ENCODE assay signal across 10 cellular contexts in genomic region chr5:163434410-163434866, GRCh38. TPM values are rescaled to one million over a fixed set of nuclear protein-coding genes. Genes with fewer than 3 reads are reported as not detected.
A peak's percentile ranks its signal among the peaks of the same experiment; 100 is the strongest.
DNase-seq lines count a peak whose midpoint lies in the region; ATAC-seq and TF ChIP-seq lines count a peak whose summit lies in the region.
"Had no signal": no experiment of that assay in that cellular context is flagged by ENCODE, and none has a peak within 500 bp of the region (broad histone marks: within the 10 kb centered on the region; RNA-seq: fewer than 3 reads in every experiment).

No MANE protein-coding gene starts in this region.

- H3K36me3 Mint-ChIP-seq in progenitor cell of endocrine pancreas (ENCODE audit: insufficient read depth), result no peaks in the 10 kb centered on the region
- H3K36me3 Mint-ChIP-seq in naive thymus-derived CD8-positive, alpha-beta T cell, result peaks cover 0 to 2% (median 0%) of the 10 kb centered on the region in 3 donors

- H3K4me3 ChIP-seq in HEK293 (ENCODE audit: low read depth, low read length), result no peak overlapping the region
- no peak overlapping the region for H3K4me3 ChIP-seq in fibroblast of mammary gland (ENCODE audit: control insufficient read depth, low read depth, low read length)
- H3K4me3 ChIP-seq in lower leg skin (ENCODE audit: low read depth, poor library complexity, severe bottlenecking), result no peak overlapping the region

- no peak for ATAC-seq in naive thymus-derived CD8-positive, alpha-beta T cell
- ATAC-seq in HG03442 (IDR thresholded peaks at IDR 0.05; ENCODE audit: unreplicated experiment), result no peak

- H3K36me3 ChIP-seq in HEK293 (ENCODE audit: control insufficient read depth in 2 of 2, insufficient read depth in 1 of 2, low read length in 2 of 2), result peaks cover 0 to 7% of the 10 kb centered on the region in 2 experiments; a peak in 1 of 3 replicates

- peak overlapping the region; percentile 28 for H3K4me3 Mint-ChIP-seq in progenitor cell of endocrine pancreas (ENCODE audit: low read depth)
- peak overlapping the region in 2 of 10 donors; percentile 15 to 28 for H3K4me3 Mint-ChIP-seq in naive thymus-derived CD8-positive, alpha-beta T cell

- CTCF ChIA-PET in HEK293 (lab: Yijun Ruan, JAX) (interaction anchor here (0.6 to 0.9 kb wide), 2 partner anchors 26 to 87 kb away, joined by 3 to 6 read pairs; no protein-coding TSS in a partner anchor), RWPE1 (lab: Yijun Ruan, JAX) (interaction anchor here (0.6 kb wide), 1 partner anchor 41 kb away, joined by 3 read pairs; no protein-coding TSS in a partner anchor)

- WGBS in lower leg skin, 2 donors, result 42% methylated on average over 3 of the region's 3 CpGs

- H3K4me1 Mint-ChIP-seq in progenitor cell of endocrine pancreas (ENCODE audit: low read depth), result peaks cover 36% of the 10 kb centered on the region
- peaks cover 17 to 29% (median 27%) of the 10 kb centered on the region in 4 donors for H3K4me1 Mint-ChIP-seq in naive thymus-derived CD8-positive, alpha-beta T cell

- H3K27ac ChIP-seq in HEK293 (ENCODE audit: extremely low read depth, low read depth, low read length) (no peak overlapping the region), RWPE1 (no peak overlapping the region)

- peaks cover 4% of the 10 kb centered on the region; the same call in 1 of the 2 replicates for H3K4me1 ChIP-seq in HEK293 (ENCODE audit: control insufficient read depth, insufficient read depth, low read length)

- peak overlapping the region; percentile 86 for H3K27ac Mint-ChIP-seq in progenitor cell of endocrine pancreas
- peak overlapping the region in 2 of 10 donors; percentile 53 to 57 for H3K27ac Mint-ChIP-seq in naive thymus-derived CD8-positive, alpha-beta T cell

- POLR2A ChIA-PET in HEK293 (lab: Yijun Ruan, JAX) (no interaction called here), RWPE1 (lab: Yijun Ruan, JAX; ENCODE audit: low non-redundant PET) (no interaction called here)
- POLR2A ChIA-PET in naive thymus-derived CD8-positive, alpha-beta T cell (lab: Charles Lee), result no interaction called here

- DNase-seq in RWPE1 (ENCODE audit: low spot score), result peak; percentile 49
- DNase-seq in fibroblast of mammary gland (ENCODE audit: low read depth), result peak; percentile 26
- DNase-seq in progenitor cell of endocrine pancreas (ENCODE audit: low spot score, unreplicated experiment), result no peak
- DNase-seq in naive thymus-derived CD8-positive, alpha-beta T cell, result no peak
- DNase-seq in lower leg skin (ENCODE audit: low spot score in 2 of 2), result no peak
- DNase-seq: DND-41, H7, NCI-H1092 treated with DMSO at 0.1 percent for 48 hours had no signal

- TF ChIP-seq CTCF in HEK293 (tag by site-specific recombination; IDR thresholded peaks at IDR 0.05) (no peak), RWPE1 (conservative IDR thresholded peaks at IDR 0.05; ENCODE audit: low read depth) (no peak), fibroblast of mammary gland (conservative IDR thresholded peaks at IDR 0.05; ENCODE audit: control insufficient read depth, insufficient read depth, low read depth, low read length) (no peak), progenitor cell of endocrine pancreas (IDR thresholded peaks at IDR 0.05; ENCODE audit: unreplicated experiment) (no peak), lower leg skin (IDR thresholded peaks at IDR 0.05) (no peak)

- H3K9me3 ChIP-seq in HEK293 (ENCODE audit: control insufficient read depth, insufficient read depth, low read depth, low read length), result no peaks in the 10 kb centered on the region

- H3K27me3 Mint-ChIP-seq in progenitor cell of endocrine pancreas, result no peaks in the 10 kb centered on the region
- peaks cover 0 to 9% (median 0%) of the 10 kb centered on the region in 5 donors for H3K27me3 Mint-ChIP-seq in naive thymus-derived CD8-positive, alpha-beta T cell

- intact Hi-C loops in lower leg skin (cut with DNase I; ENCODE audit: low total_unique reads), result no loop called here

- TF ChIP-seq POLR2A in lower leg skin (IDR thresholded peaks at IDR 0.05), result no peak

- no peaks in the 10 kb centered on the region for H3K9me3 Mint-ChIP-seq in progenitor cell of endocrine pancreas (ENCODE audit: low read depth)
- no peaks in the 10 kb centered on the region for H3K9me3 Mint-ChIP-seq in naive thymus-derived CD8-positive, alpha-beta T cell

TF ChIP-seq in HEK293, 187 proteins besides CTCF, POLR2A, EP300 and RAD21 (continues in another document):
- no peak for TF ChIP-seq SP2 (tag by site-specific recombination; IDR thresholded peaks at IDR 0.05)
- no peak for TF ChIP-seq ZNF449 (tag by site-specific recombination; IDR thresholded peaks at IDR 0.05)
- no peak for TF ChIP-seq ZNF501 (tag by site-specific recombination; IDR thresholded peaks at IDR 0.05)
- TF ChIP-seq ZNF239 (tag by site-specific recombination; IDR thresholded peaks at IDR 0.05), result no peak
- no peak for TF ChIP-seq ZNF585B (tag by site-specific recombination; IDR thresholded peaks at IDR 0.05)
- TF ChIP-seq ZNF692 (tag by site-specific recombination; IDR thresholded peaks at IDR 0.05), result no peak
- TF ChIP-seq IKZF3 (tag by site-specific recombination; IDR thresholded peaks at IDR 0.05), result 0 out of 2 replicates have a peak, but pooled peaks have one; percentile 39
- peak; percentile 63 for TF ChIP-seq ZNF335 (tag by site-specific recombination; conservative IDR thresholded peaks at IDR 0.05)
- no peak for TF ChIP-seq ZNF214 (tag by site-specific recombination; IDR thresholded peaks at IDR 0.05; ENCODE audit: borderline replicate concordance)
- TF ChIP-seq ZNF600 (tag by site-specific recombination; IDR thresholded peaks at IDR 0.05), result no peak
- TF ChIP-seq ZNF19 (tag by site-specific recombination; IDR thresholded peaks at IDR 0.05; ENCODE audit: low read depth), result no peak
- TF ChIP-seq ZBTB10 (tag by site-specific recombination; IDR thresholded peaks at IDR 0.05), result no peak

RNA-seq across cellular contexts. Expression of gene CCNG1, which starts 3.0 kb away (rescaled TPM):
- 250 and 267 TPM in 2 replicates for total RNA-seq in progenitor cell of endocrine pancreas
- 100 to 1,000 TPM; 139 to 146 TPM for total RNA-seq in naive thymus-derived CD8-positive, alpha-beta T cell
- 100 to 1,000 TPM; 129 to 167 (median 135) TPM for polyA plus RNA-seq in naive thymus-derived CD8-positive, alpha-beta T cell
- total RNA-seq in lower leg skin, result 10 to 100 TPM; 46.4 to 92.3 (median 64.9) TPM

RNA-seq across cellular contexts. Expression of gene NUDCD2, which starts 25.5 kb away (rescaled TPM):
- total RNA-seq in progenitor cell of endocrine pancreas, result 33.0 and 39.1 TPM in 2 replicates
- 10 to 100 TPM; 27.4 to 27.8 TPM for total RNA-seq in naive thymus-derived CD8-positive, alpha-beta T cell
- 10 to 100 TPM; 46.7 to 54.0 (median 53.2) TPM for polyA plus RNA-seq in naive thymus-derived CD8-positive, alpha-beta T cell
- 1 to 10 TPM; 3.1 to 8.5 (median 6.7) TPM for total RNA-seq in lower leg skin

RNA-seq across cellular contexts. Expression of gene HMMR, which starts 26.0 kb away (rescaled TPM):
- total RNA-seq in progenitor cell of endocrine pancreas (13.3 and 15.0 TPM in 2 replicates), lower leg skin (1 to 10 TPM; 2.6 to 4.3 (median 3.0) TPM)
- total RNA-seq in naive thymus-derived CD8-positive, alpha-beta T cell, result under 1 TPM; 0.42 to 0.47 TPM
- under 1 TPM in 1 of 3 donors, not detected in 2; 0.28 TPM for polyA plus RNA-seq in naive thymus-derived CD8-positive, alpha-beta T cell

Comparison
In these comparisons a context has a peak if more than half of its experiments do, and no peak if none do; other contexts are left out.
1. DNase-seq: peak in RWPE1 (single experiment) and fibroblast of mammary gland (single experiment); none in progenitor cell of endocrine pancreas (single experiment), naive thymus-derived CD8-positive, alpha-beta T cell (0 of 10) and lower leg skin (0 of 2).